Comparison of ENCODE assay signal across 17 cellular contexts in the genomic region with DNA sequence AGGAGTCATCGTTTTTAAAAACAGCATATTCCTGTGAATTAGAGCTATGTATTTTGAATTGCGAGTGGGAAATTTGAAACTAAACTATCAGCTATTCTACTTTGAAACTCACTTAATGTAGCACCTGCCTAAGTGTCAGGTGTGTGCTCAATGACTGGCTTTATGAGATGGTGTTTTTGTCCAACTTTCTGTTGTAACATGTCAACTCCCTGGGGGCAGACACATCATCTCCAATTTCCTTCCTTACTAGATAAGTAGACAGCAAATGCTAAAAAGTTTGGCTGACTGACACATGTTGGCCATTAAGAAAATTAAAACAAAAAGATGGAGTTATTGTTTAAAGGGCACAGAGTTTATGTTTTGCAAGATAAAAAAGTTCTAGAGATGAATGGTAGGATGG.
"Had no signal": no experiment of that assay in that cellular context is flagged by ENCODE, and none has a peak within 500 bp of the region (broad histone marks: within the 10 kb centered on the region; RNA-seq: fewer than 3 reads in every experiment).

No MANE protein-coding gene starts in this region.

- H3K27ac ChIP-seq: ascending aorta, cardiac muscle cell, gastroesophageal sphincter, left ventricle myocardium inferior, tibial artery, uterus had no signal

- H3K4me3 ChIP-seq: ascending aorta, cardiac muscle cell, gastroesophageal sphincter, left ventricle myocardium inferior, tibial artery, uterus had no signal

- H3K27me3 ChIP-seq: ascending aorta, cardiac muscle cell, gastroesophageal sphincter, tibial artery, uterus had no signal

- H3K4me1 ChIP-seq: ascending aorta, gastroesophageal sphincter, left ventricle myocardium inferior, tibial artery, uterus had no signal

- H3K36me3 ChIP-seq: ascending aorta, cardiac muscle cell, gastroesophageal sphincter, left ventricle myocardium inferior, tibial artery, uterus had no signal

- ATAC-seq: activated CD8-positive, alpha-beta memory T cell treated with anti-CD3 and anti-CD28 coated beads, Interleukin-2, amount 10 ng/mL, durations not matched to agents 7 days and 5 days; activated T-cell treated with anti-CD3 and anti-CD28 coated beads, Interleukin-2, amount 50 U/mL, for 72 hours; gastroesophageal sphincter; right cardiac atrium; stimulated activated effector memory CD8-positive, alpha-beta T cell treated with anti-CD3 and anti-CD28 coated beads, Interleukin-12 subunit alpha, Interleukin-12 subunit beta, amount 100 ng/mL, for 72 hours had no signal

- DNase-seq: activated CD4-positive, alpha-beta T cell treated with anti-CD3 and anti-CD28 coated beads for 1 hour; activated CD4-positive, alpha-beta T cell treated with anti-CD3 and anti-CD28 coated beads, Interleukin-2, amount 50 U/mL, for 48 hours; activated CD8-positive, alpha-beta memory T cell treated with anti-CD3 and anti-CD28 coated beads, Interleukin-2, amount 10 ng/mL, durations not matched to agents 7 days and 5 days; activated naive CD4-positive, alpha-beta T cell; activated T-cell treated with anti-CD3 and anti-CD28 coated beads, Interleukin-2, amount 50 U/mL, for 72 hours; kidney; left ventricle myocardium inferior; mesenchymal stem cell; occipital lobe; right cardiac atrium; small intestine; tibial artery; uterus had no signal

- H3K9me3 ChIP-seq: ascending aorta, gastroesophageal sphincter, left ventricle myocardium inferior, tibial artery, uterus had no signal
